Comparison of ENCODE assay signal across 15 cellular contexts in genomic region chr3:192054881-192055280, GRCh38.
A peak's percentile ranks its signal among the peaks of the same experiment; 100 is the strongest.
DNase-seq lines count a peak whose midpoint lies in the region; ATAC-seq and TF ChIP-seq lines count a peak whose summit lies in the region.
"Had no signal": no experiment of that assay in that cellular context is flagged by ENCODE, and none has a peak within 500 bp of the region (broad histone marks: within the 10 kb centered on the region; RNA-seq: fewer than 3 reads in every experiment).

No MANE protein-coding gene starts in this region.

- in situ Hi-C loops in ACHN (cut with HindIII; ENCODE audit: low pct_ligation_motif_present, low pct_unique_long_range_greater_than_20kb, low sequenced_read_pairs): no loop called here
- in situ Hi-C loops in astrocyte of the cerebellum (cut with HindIII; ENCODE audit: low sequenced_read_pairs): no loop called here

- H3K4me1 ChIP-seq in uterus: no peaks in the 10 kb centered on the region
- H3K4me1 ChIP-seq: Peyer's patch had no signal

- no peak for TF ChIP-seq CTCF in astrocyte of the cerebellum (IDR thresholded peaks at IDR 0.05; ENCODE audit: low read depth, low read length, missing control alignments)
- no peak for TF ChIP-seq CTCF in uterus (IDR thresholded peaks at IDR 0.05)

- H3K4me3 ChIP-seq in astrocyte of the cerebellum (ENCODE audit: low read depth, low read length) (no peak overlapping the region), uterus (no peak overlapping the region)
- H3K4me3 ChIP-seq: Peyer's patch had no signal

- H3K27me3 ChIP-seq in uterus: no peaks in the 10 kb centered on the region
- H3K27me3 ChIP-seq: Peyer's patch had no signal

- ATAC-seq in GM21381 (IDR thresholded peaks at IDR 0.05; ENCODE audit: unreplicated experiment): no peak

- no peaks in the 10 kb centered on the region for H3K36me3 ChIP-seq in uterus
- H3K36me3 ChIP-seq: Peyer's patch had no signal

- no peak for TF ChIP-seq POLR2A in uterus (IDR thresholded peaks at IDR 0.05)

- intact Hi-C loops in uterus (cut with DNase I; ENCODE audit: low total_unique reads): no loop called here

- H3K27ac ChIP-seq in uterus: no peak overlapping the region
- H3K27ac ChIP-seq: Peyer's patch had no signal

- peak; percentile 49 for DNase-seq in ACHN
- peak; percentile 74 for DNase-seq in HS-5 (ENCODE audit: low read depth)
- peak; percentile 29 for DNase-seq in astrocyte of the cerebellum (ENCODE audit: low read depth)
- peak; percentile 88 for DNase-seq in glomerular endothelial cell (ENCODE audit: extremely low read depth, low read depth, low spot score)
- DNase-seq in GOT3 (lab: John Stamatoyannopoulos, UW): no peak
- DNase-seq in uterus: no peak
- no peak for DNase-seq in stimulated activated CD4-positive, alpha-beta T cell treated with anti-CD3 and anti-CD28 coated beads, Interleukin-4, amount 100 ng/mL, for 1 hour
- DNase-seq: activated CD4-positive, alpha-beta T cell treated with anti-CD3 and anti-CD28 coated beads, Interleukin-2, amount 50 U/mL, for 48 hours; activated naive CD4-positive, alpha-beta T cell treated with anti-CD3 and anti-CD28 coated beads, Interleukin-2, amount 10 ng/mL, durations not matched to agents 7 days and 5 days; activated T-cell treated with anti-CD3 and anti-CD28 coated beads, Interleukin-2, amount 50 U/mL, for 24 hours; COR-L47; NCI-H1048; nucleus accumbens; Peyer's patch had no signal

- H3K9me3 ChIP-seq in uterus: no peaks in the 10 kb centered on the region
- H3K9me3 ChIP-seq: Peyer's patch had no signal

Comparison
In these comparisons a context has a peak if more than half of its experiments do, and no peak if none do; other contexts are left out.
1. DNase-seq: peak in ACHN (single experiment), HS-5 (single experiment), astrocyte of the cerebellum (single experiment) and glomerular endothelial cell (single experiment); none in GOT3 (single experiment), uterus (0 of 2) and stimulated activated CD4-positive, alpha-beta T cell treated with anti-CD3 and anti-CD28 coated beads, Interleukin-4, amount 100 ng/mL, for 1 hour (single experiment).